In genomic region chr7:80611353-80611752, GRCh38 we compare ENCODE assay signal across 1 cellular context.
TF ChIP-seq lines count a peak whose summit lies in the region.

No MANE protein-coding gene starts in this region.

TF ChIP-seq in IMR-90, 13 proteins besides CTCF, POLR2A, EP300 and RAD21 (continued from another document):
- TF ChIP-seq ELK1 (IDR thresholded peaks at IDR 0.05; ENCODE audit: borderline replicate concordance, low read depth, low read length) (no peak), RFX5 (IDR thresholded peaks at IDR 0.05; ENCODE audit: low read depth, low read length) (no peak)
